ENCODE assay signal across 7 cellular contexts in the genomic region with DNA sequence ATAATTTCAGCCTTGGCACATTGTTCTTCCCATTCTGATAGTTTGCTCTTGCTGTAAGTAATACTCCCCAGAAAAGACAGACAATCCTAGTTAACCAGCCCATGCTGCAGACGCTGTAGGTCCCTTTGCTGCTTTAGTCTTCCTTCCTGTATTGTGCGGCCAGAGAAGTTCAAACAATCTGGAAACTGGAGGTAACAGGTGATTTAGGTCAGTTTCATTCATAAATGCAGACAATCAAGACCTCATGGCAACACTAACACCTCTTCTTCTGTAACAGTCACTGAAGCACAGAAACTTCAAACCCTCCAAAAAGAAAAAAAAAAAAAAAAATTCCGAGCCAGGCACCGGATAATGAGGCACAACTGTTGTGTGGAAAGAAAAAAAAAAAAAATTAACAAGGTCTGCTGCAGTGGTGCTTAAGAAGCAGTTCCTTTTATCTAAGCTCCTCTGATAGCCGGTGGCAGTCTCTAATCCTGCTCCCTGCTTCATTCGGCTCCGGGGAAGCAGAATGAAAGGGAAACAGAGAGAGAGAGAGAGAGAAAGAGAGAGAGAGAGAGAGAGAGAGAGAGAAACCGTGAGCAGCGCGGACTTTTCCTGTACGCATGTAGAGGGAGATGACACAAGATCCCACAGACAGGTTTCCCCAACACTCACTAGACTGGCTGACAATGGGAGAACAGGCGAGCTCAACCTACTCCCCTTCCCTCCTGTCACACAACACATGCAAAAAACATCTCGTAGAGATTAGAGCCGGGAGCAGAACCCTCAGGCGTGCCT. TPM values are rescaled to one million over a fixed set of nuclear protein-coding genes. Genes with fewer than 3 reads are reported as not detected.
A peak's percentile ranks its signal among the peaks of the same experiment; 100 is the strongest.
DNase-seq lines count a peak whose midpoint lies in the region; FAIRE-seq and TF ChIP-seq lines count a peak whose summit lies in the region.

SEMA3A (minus strand) TSS at position 306 of the 777 bp plus-strand sequence; CDS start at position 103, 203 bp downstream.

- 1 to 2% methylated on average over 15 of the region's 15 CpGs for WGBS in thyroid gland, 2 donors

- peak within 1 kb of the TSS; percentile 43 for H3K27ac ChIP-seq in WERI-Rb-1
- peak within 1 kb of the TSS in 2 of 3 donors; percentile 12 to 50 for H3K27ac ChIP-seq in thyroid gland

- H3K36me3 ChIP-seq in WERI-Rb-1 (no peaks in the 10 kb centered on the region), thyroid gland (no peaks in the 10 kb centered on the region)

- TF ChIP-seq POLR2A in thyroid gland (IDR thresholded peaks at IDR 0.05) (peak in 1 of 2 donors; percentile 26), GM12892 (IDR thresholded peaks at IDR 0.05; ENCODE audit: low read depth, low read length) (no peak)

- H3K27me3 ChIP-seq in WERI-Rb-1 (ENCODE audit: insufficient read depth, low read depth, severe bottlenecking) (no peaks in the 10 kb centered on the region), thyroid gland (no peaks in the 10 kb centered on the region)

- no peak for FAIRE-seq in GM12892 (lab: Jason Lieb, UNC)

- peak; percentile 58 for DNase-seq in GM12865 (ENCODE audit: low read depth)
- DNase-seq in MV-4-11 (lab: John Stamatoyannopoulos, UW): peak; percentile 51
- DNase-seq in WERI-Rb-1: peak; percentile 63
- peak; percentile 89 for DNase-seq in epithelial cell of esophagus (ENCODE audit: low read depth)
- DNase-seq in midbrain (lab: John Stamatoyannopoulos, UW): peak; percentile 48
- DNase-seq in thyroid gland: peak; percentile 17 to 40
- DNase-seq in GM12892 (ENCODE audit: insufficient read length): no peak

- H3K4me3 ChIP-seq in GM12865 (ENCODE audit: low read depth, low read length) (peak within 1 kb of the TSS; percentile 48), WERI-Rb-1 (ENCODE audit: low read depth, low read length) (peak within 1 kb of the TSS; percentile 79), epithelial cell of esophagus (ENCODE audit: low read length) (peak within 1 kb of the TSS; percentile 63), thyroid gland (replicated peaks in 1 of 3) (peak within 1 kb of the TSS in 2 of 3 donors; percentile 17 to 50)

- TF ChIP-seq CTCF in GM12865 (IDR thresholded peaks at IDR 0.05; ENCODE audit: insufficient read depth, low read depth, low read length, missing control alignments): no peak
- no peak for TF ChIP-seq CTCF in WERI-Rb-1 (IDR thresholded peaks at IDR 0.05; ENCODE audit: low read depth, low read length)
- TF ChIP-seq CTCF in epithelial cell of esophagus (IDR thresholded peaks at IDR 0.05; ENCODE audit: insufficient read depth, low read depth, low read length, missing control alignments): no peak
- peak in 3 of 6 experiments; percentile 18 to 47 (median 43) for TF ChIP-seq CTCF in thyroid gland (IDR thresholded peaks at IDR 0.05)

- H3K4me1 ChIP-seq in thyroid gland: no peaks in the 10 kb centered on the region

- intact Hi-C loops in thyroid gland (cut with DNase I): no loop called here

- H3K9me3 ChIP-seq in WERI-Rb-1 (ENCODE audit: severe bottlenecking) (no peaks in the 10 kb centered on the region), thyroid gland (no peaks in the 10 kb centered on the region)

RNA-seq across cellular contexts. Expression of gene SEMA3A, which starts in this region (rescaled TPM):
- 10 to 100 TPM in 2 of 4 donors, 1 to 10 TPM in 2; 6.5 to 18.0 (median 13.0) TPM for total RNA-seq in thyroid gland
- not detected for polyA plus RNA-seq in GM12892 (2012; ENCODE audit: missing spikeins)
